ENCODE assay signal across 13 cellular contexts in the genomic region with DNA sequence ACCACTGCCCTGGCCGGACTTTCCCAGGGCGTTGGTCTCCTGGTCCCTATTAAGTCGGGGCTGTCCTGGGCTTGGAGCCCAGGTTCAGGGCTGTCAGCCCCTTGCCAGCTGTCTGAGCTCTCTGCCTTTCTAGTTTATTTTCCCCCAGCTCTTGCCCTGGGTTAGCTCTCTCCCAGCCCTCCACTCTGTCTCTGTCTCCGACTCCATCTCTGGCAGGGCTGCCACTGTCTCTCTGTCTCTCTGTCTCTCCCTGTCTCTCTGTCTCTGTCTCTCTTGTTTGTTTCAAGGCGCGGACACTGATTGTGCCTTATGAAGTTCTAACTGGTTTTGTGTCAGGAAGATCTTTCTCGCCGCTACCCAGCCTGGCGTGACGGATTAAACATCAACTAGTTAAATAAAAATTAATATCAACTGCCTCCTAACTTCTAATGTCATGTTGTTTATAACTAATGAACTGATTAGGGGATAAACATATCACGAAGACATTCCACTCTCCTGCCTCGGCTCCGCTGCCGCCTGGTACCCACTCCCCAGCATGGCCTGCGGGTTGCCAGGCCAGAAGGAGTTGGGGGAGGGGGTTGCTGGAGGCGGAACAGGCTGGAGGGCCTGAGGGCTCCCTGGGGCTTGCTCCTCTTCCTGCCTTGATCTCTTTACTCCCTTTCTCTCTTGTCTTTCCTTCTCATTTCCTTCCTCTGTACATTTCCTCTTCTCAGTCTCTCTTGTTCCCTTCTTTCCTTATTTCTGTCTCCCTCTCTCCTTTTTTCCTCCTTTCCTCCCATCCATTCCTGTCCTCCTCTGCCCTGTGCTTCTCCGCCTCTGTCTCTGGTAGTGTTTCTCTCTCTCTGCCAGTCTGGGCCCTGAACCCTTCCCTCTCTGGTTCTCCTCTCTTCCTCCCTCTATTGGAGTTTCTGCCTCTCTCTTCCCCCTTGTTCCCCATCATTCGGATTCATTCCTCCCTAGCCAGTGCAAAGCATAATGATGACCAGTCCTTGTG. TPM values are rescaled to one million over a fixed set of nuclear protein-coding genes. Genes with fewer than 3 reads are reported as not detected.
DNase-seq lines count a peak whose midpoint lies in the region; ATAC-seq, FAIRE-seq and TF ChIP-seq lines count a peak whose summit lies in the region.
"Had no signal": no experiment of that assay in that cellular context is flagged by ENCODE, and none has a peak within 500 bp of the region (broad histone marks: within the 10 kb centered on the region; RNA-seq: fewer than 3 reads in every experiment).

No MANE protein-coding gene starts in this region.

- H2AFZ ChIP-seq in HepG2 (ENCODE audit: low read length) (no peak overlapping the region), OCI-LY3 (ENCODE audit: low read depth, low read length) (no peak overlapping the region; the same call in 1 of the 2 replicates)

- H3K27ac ChIP-seq in HepG2 (ENCODE audit: extremely low read length, insufficient read depth, low read length) = no peak overlapping the region
- H3K27ac ChIP-seq in right lobe of liver = no peak overlapping the region
- no peak overlapping the region for H3K27ac ChIP-seq in OCI-LY3 (ENCODE audit: low read length)

- TF ChIP-seq POLR2A in HepG2 (IDR thresholded peaks at IDR 0.05; ENCODE audit: insufficient read depth in 1 of 2, low read depth in 2 of 2, low read length in 2 of 2) = no peak
- no peak for TF ChIP-seq POLR2A in right lobe of liver (IDR thresholded peaks at IDR 0.05)

- H3K4me3 ChIP-seq in HepG2 (replicated peaks in 1 of 3; ENCODE audit: insufficient read depth in 1 of 3, low read depth in 2 of 3, low read length in 3 of 3) = no peak overlapping the region
- no peak overlapping the region for H3K4me3 ChIP-seq in right lobe of liver
- H3K4me3 ChIP-seq in OCI-LY3 (ENCODE audit: low read length) = no peak overlapping the region

- H3K79me2 ChIP-seq in HepG2 (ENCODE audit: insufficient read depth, low read length) = no peaks in the 10 kb centered on the region
- no peaks in the 10 kb centered on the region for H3K79me2 ChIP-seq in OCI-LY3 (ENCODE audit: low read length)

- in situ Hi-C loops in HepG2 (cut with HindIII; ENCODE audit: extremely low pct_ligation_motif_present, low pct_unique_long_range_greater_than_20kb) = no loop called here

- H3K4me1 ChIP-seq in HepG2 (ENCODE audit: insufficient read depth, low read length) (peaks cover 32% of the 10 kb centered on the region), right lobe of liver (peaks cover 0 to 19% (median 7%) of the 10 kb centered on the region in 4 donors), OCI-LY3 (ENCODE audit: low read length) (peaks cover 33% of the 10 kb centered on the region)

- H3K27me3 ChIP-seq in HepG2 (ENCODE audit: control insufficient read depth in 1 of 2, insufficient read depth in 2 of 2, low read length in 2 of 2) (peaks cover 11 to 91% of the 10 kb centered on the region in 2 experiments; a peak in 4 of 5 replicates), right lobe of liver (peaks cover 0 to 43% of the 10 kb centered on the region in 2 donors), OCI-LY3 (ENCODE audit: low read depth, low read length) (no peaks in the 10 kb centered on the region)

- POLR2A ChIA-PET in HepG2 (lab: Yijun Ruan, JAX) = no interaction called here

- intact Hi-C loops in HepG2 (cut with micrococcal nuclease; ENCODE audit: unreplicated experiment) (loop anchor here (1.0 kb wide), 1 partner anchor 10 kb away; no protein-coding TSS in a partner anchor), right lobe of liver (cut with DNase I) (no loop called here)

- peaks cover 2% of the 10 kb centered on the region; the same call in 1 of the 2 replicates for H4K20me1 ChIP-seq in HepG2 (ENCODE audit: insufficient read depth, low read length)
- no peaks in the 10 kb centered on the region for H4K20me1 ChIP-seq in OCI-LY3 (ENCODE audit: insufficient read depth, low read length)

- TF ChIP-seq EP300 in HepG2 (IDR thresholded peaks at IDR 0.05; ENCODE audit: low read depth in 2 of 2, low read length in 2 of 2) (no peak), HepG2 (CRISPR knock-in tag; IDR thresholded peaks at IDR 0.05; ENCODE audit: borderline replicate concordance) (no peak)

- no peak overlapping the region for H3K9ac ChIP-seq in HepG2 (ENCODE audit: insufficient read depth, low read depth, low read length)
- no peak overlapping the region for H3K9ac ChIP-seq in OCI-LY3 (ENCODE audit: low read length)

- TF ChIP-seq CTCF in HepG2 (CRISPR knock-in tag; IDR thresholded peaks at IDR 0.05) (no peak), right lobe of liver (IDR thresholded peaks at IDR 0.05) (no peak), OCI-LY3 (IDR thresholded peaks at IDR 0.05; ENCODE audit: low read depth, low read length) (no peak)

- peak; percentile 32 for ATAC-seq in HepG2
- ATAC-seq in right lobe of liver = no peak

- FAIRE-seq in HepG2 (lab: Jason Lieb, UNC) = no peak

- DNase-seq in HepG2 (ENCODE audit: low spot score) = no peak
- DNase-seq in right lobe of liver = no peak
- DNase-seq in left kidney (ENCODE audit: low read depth, low spot score) = peak; percentile 78
- no peak for DNase-seq in NCI-H1694 treated with DMSO at 0.1 percent for 48 hours (lab: John Stamatoyannopoulos, UW)
- no peak for DNase-seq in glomerular visceral epithelial cell (ENCODE audit: extremely low spot score)
- DNase-seq in stimulated activated CD8-positive, alpha-beta memory T cell treated with anti-CD3 and anti-CD28 coated beads, Interleukin-4, amount 100 ng/mL, for 48 hours = no peak
- DNase-seq in activated CD4-positive, CD25-positive, alpha-beta regulatory T cell (lab: John Stamatoyannopoulos, UW) = no peak
- DNase-seq: effector CD4-positive, alpha-beta T cell; NCI-H187 treated with DMSO at 0.1 percent for 48 hours had no signal

- WGBS in HepG2 (ENCODE audit: low lambda C conversion rate) = 70% methylated on average over 18 of the region's 18 CpGs
- 73% methylated on average over 15 of the region's 18 CpGs for WGBS in right lobe of liver (ENCODE audit: insufficient coverage, low coverage, low lambda C conversion rate, missing lambda C conversion rate)

- H3K4me2 ChIP-seq in HepG2 (ENCODE audit: low read depth, low read length) (peak overlapping the region; percentile 63; the same call in 1 of the 2 replicates), OCI-LY3 (ENCODE audit: low read length) (peak overlapping the region; percentile 59)

- H3K9me3 ChIP-seq in HepG2 (ENCODE audit: low read length) (no peaks in the 10 kb centered on the region), right lobe of liver (no peaks in the 10 kb centered on the region), OCI-LY3 (ENCODE audit: insufficient read depth, low read length) (no peaks in the 10 kb centered on the region)

- BruUV-seq in HepG2 (replicated peaks; lab: Mats Ljungman, UMichigan) = no TSS peak

- no peak for TF ChIP-seq RAD21 in HepG2 (CRISPR knock-in tag; IDR thresholded peaks at IDR 0.05)

- H3K36me3 ChIP-seq in HepG2 (replicated peaks in 1 of 2; ENCODE audit: control insufficient read depth in 1 of 2, insufficient read depth in 2 of 2, low read length in 2 of 2) = no peaks in the 10 kb centered on the region
- no peaks in the 10 kb centered on the region for H3K36me3 ChIP-seq in right lobe of liver
- no peaks in the 10 kb centered on the region for H3K36me3 ChIP-seq in OCI-LY3 (replicated peaks; ENCODE audit: low read depth, low read length)

- CTCF ChIA-PET in HepG2 (lab: Yijun Ruan, JAX; ENCODE audit: low intra/inter-chr PET ratio, low total read pairs) = no interaction called here

TF ChIP-seq in HepG2, 621 proteins besides CTCF, POLR2A, EP300 and RAD21 (continues in another document):
- no peak for TF ChIP-seq ZNF530 (CRISPR knock-in tag; IDR thresholded peaks at IDR 0.05; ENCODE audit: low read depth)
- TF ChIP-seq SSRP1 (CRISPR knock-in tag; IDR thresholded peaks at IDR 0.05) = no peak
- no peak for TF ChIP-seq ZSCAN31 (CRISPR knock-in tag; IDR thresholded peaks at IDR 0.05; ENCODE audit: low read depth)
- TF ChIP-seq ZSCAN22 (CRISPR knock-in tag; IDR thresholded peaks at IDR 0.05) = no peak
- TF ChIP-seq NRL (CRISPR knock-in tag; IDR thresholded peaks at IDR 0.05; ENCODE audit: borderline replicate concordance) = no peak
- TF ChIP-seq, protein P1, sequence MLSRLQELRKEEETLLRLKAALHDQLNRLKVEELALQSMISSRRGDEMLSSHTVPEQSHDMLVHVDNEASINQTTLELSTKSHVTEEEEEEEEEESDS (CRISPR knock-in tag; IDR thresholded peaks at IDR 0.05; ENCODE audit: borderline replicate concordance) = no peak
- no peak for TF ChIP-seq ZNF563 (CRISPR knock-in tag; IDR thresholded peaks at IDR 0.05)
- no peak for TF ChIP-seq ZNF850 (CRISPR knock-in tag; conservative IDR thresholded peaks at IDR 0.05)
- TF ChIP-seq ZNF207 (IDR thresholded peaks at IDR 0.05; ENCODE audit: borderline replicate concordance) = no peak

RNA-seq across cellular contexts. Expression of a gene that starts 13.5 kb away (rescaled TPM):
- not detected in 2 replicates for total RNA-seq in HepG2 (2016; rRNA removed; fragmentation: Illumina TruSeq; extraction: Trizol)
- total RNA-seq in HepG2 (2016; cell fraction: cytosol; rRNA removed; fragmentation: Illumina TruSeq; extraction: Trizol; ENCODE audit: low read depth) = not detected in 2 replicates
- total RNA-seq in HepG2 (2016; cell fraction: insoluble cytoplasmic fraction; rRNA removed; fragmentation: Illumina TruSeq; extraction: Trizol) = not detected in 2 replicates
- total RNA-seq in HepG2 (2016; cell fraction: membrane; rRNA removed; fragmentation: Illumina TruSeq; extraction: Trizol) = not detected in 2 replicates
- total RNA-seq in HepG2 (2016; cell fraction: nucleus; rRNA removed; fragmentation: Illumina TruSeq; extraction: Trizol) = not detected in 2 replicates
- not detected in 2 replicates for polyA plus RNA-seq in HepG2 (2011; rRNA removed)
- not detected in 2 replicates for polyA plus RNA-seq in HepG2 (2011; cell fraction: cytosol; rRNA removed)
- not detected in 2 replicates for polyA plus RNA-seq in HepG2 (2011; cell fraction: nucleus; rRNA removed)
- polyA plus RNA-seq in HepG2 (2012) = not detected in 2 replicates
- polyA plus RNA-seq in HepG2 (2016; cell fraction: cytosol; fragmentation: Illumina TruSeq; extraction: Trizol; ENCODE audit: low read depth) = not detected in 2 replicates
- polyA plus RNA-seq in HepG2 (2016; cell fraction: insoluble cytoplasmic fraction; fragmentation: Illumina TruSeq; extraction: Trizol; ENCODE audit: low read depth) = not detected in 2 replicates
- polyA plus RNA-seq in HepG2 (2016; cell fraction: membrane; fragmentation: Illumina TruSeq; extraction: Trizol; ENCODE audit: low read depth) = not detected in 2 replicates
- polyA plus RNA-seq in HepG2 (2016; cell fraction: nucleus; fragmentation: Illumina TruSeq; extraction: Trizol; ENCODE audit: insufficient read depth, low read depth) = not detected in 2 replicates
- polyA minus RNA-seq in HepG2 (2011; rRNA and poly(A)+ RNA removed; ENCODE audit: low replicate concordance) = not detected in 2 replicates
- not detected in 2 replicates for polyA minus RNA-seq in HepG2 (2011; cell fraction: cytosol; rRNA and poly(A)+ RNA removed)
- not detected in 2 replicates for polyA minus RNA-seq in HepG2 (2011; cell fraction: nucleus; rRNA and poly(A)+ RNA removed)
- total RNA-seq in right lobe of liver = under 1 TPM in 1 of 6 experiments, not detected in 5; 0.24 TPM
- total RNA-seq: activated CD8-positive, alpha-beta memory T cell treated with anti-CD3 and anti-CD28 coated beads for 36 hours; IMR-90; urinary bladder had no signal
- polyA plus RNA-seq: IMR-90, urinary bladder had no signal
